ENCODE assay signal across 23 cellular contexts in genomic region chr6:45614488-45615285, GRCh38.
DNase-seq lines count a peak whose midpoint lies in the region; ATAC-seq, FAIRE-seq and TF ChIP-seq lines count a peak whose summit lies in the region.
"Had no signal": no experiment of that assay in that cellular context is flagged by ENCODE, and none has a peak within 500 bp of the region (broad histone marks: within the 10 kb centered on the region; RNA-seq: fewer than 3 reads in every experiment).

No MANE protein-coding gene starts in this region.

- ATAC-seq in K562 (no peak), GM18517 (IDR thresholded peaks at IDR 0.05; ENCODE audit: unreplicated experiment) (no peak), GM21367 (IDR thresholded peaks at IDR 0.05; ENCODE audit: unreplicated experiment) (no peak)
- ATAC-seq: effector memory CD8-positive, alpha-beta T cell had no signal

- H3K27me3 ChIP-seq in K562 (ENCODE audit: control insufficient read depth in 2 of 2, insufficient read depth in 2 of 2, low read length in 2 of 2) (peaks cover 0 to 17% of the 10 kb centered on the region in 2 experiments; a peak in 3 of 5 replicates), keratinocyte (ENCODE audit: control insufficient read depth, extremely low read depth, insufficient read depth, low read length) (no peaks in the 10 kb centered on the region)
- H3K27me3 ChIP-seq: hepatocyte, MG63, Peyer's patch had no signal

- H3K4me2 ChIP-seq in K562 (ENCODE audit: insufficient read depth, low read length) (no peak overlapping the region), keratinocyte (ENCODE audit: control insufficient read depth, extremely low read depth, insufficient read depth, low read depth, low read length) (peak overlapping the region; percentile 27)
- H3K4me2 ChIP-seq: hepatocyte, SK-N-SH had no signal

- WGBS in K562 (ENCODE audit: insufficient coverage, low coverage, missing lambda C conversion rate), result 0% methylated on average over 4 of the region's 4 CpGs

- in situ Hi-C loops in K562 (cut with MboI), result no loop called here

- H2AFZ ChIP-seq in K562 (ENCODE audit: low read depth, low read length) (no peak overlapping the region), keratinocyte (ENCODE audit: control insufficient read depth, low read length) (no peak overlapping the region)
- H2AFZ ChIP-seq: hepatocyte had no signal

- H3K9ac ChIP-seq in K562 (ENCODE audit: insufficient read depth in 1 of 2, low read depth in 2 of 2, low read length in 2 of 2), result no peak overlapping the region
- peak overlapping the region; percentile 20 for H3K9ac ChIP-seq in keratinocyte (ENCODE audit: control insufficient read depth, extremely low read depth, insufficient read depth, low read length)
- H3K9ac ChIP-seq: SK-N-SH had no signal

- H3K4me3 ChIP-seq in NB4 (ENCODE audit: low read depth, low read length) (no peak overlapping the region), K562 (no peak overlapping the region), keratinocyte (ENCODE audit: control insufficient read depth in 2 of 3, extremely low read depth in 1 of 3, insufficient read depth in 2 of 3, low read depth in 1 of 3, low read length in 3 of 3) (no peak overlapping the region)
- H3K4me3 ChIP-seq: hepatocyte, lung, MG63, Peyer's patch had no signal

- TF ChIP-seq EP300 in K562 (IDR thresholded peaks at IDR 0.05; ENCODE audit: low read length), result no peak

- H3K4me1 ChIP-seq in K562 (replicated peaks in 1 of 2; ENCODE audit: control insufficient read depth in 2 of 2, insufficient read depth in 2 of 2, low read length in 2 of 2), result no peaks in the 10 kb centered on the region
- peaks cover 22% of the 10 kb centered on the region for H3K4me1 ChIP-seq in keratinocyte (ENCODE audit: control insufficient read depth, extremely low read depth, insufficient read depth, low read length)
- H3K4me1 ChIP-seq: Peyer's patch had no signal

- DNase-seq in HPDE6-E6E7 (ENCODE audit: extremely low spot score), result peak; percentile 64
- peak; percentile 56 for DNase-seq in NB4 (ENCODE audit: low read depth)
- no peak for DNase-seq in K562 (ENCODE audit: extremely low read depth in 1 of 4, low spot score in 3 of 4)
- no peak for DNase-seq in keratinocyte (ENCODE audit: low read depth, low spot score)
- no peak for DNase-seq in NCI-H2227 treated with DMSO at 0.1 percent for 48 hours (lab: John Stamatoyannopoulos, UW)
- DNase-seq: activated CD4-positive, CD25-positive, alpha-beta regulatory T cell; activated CD8-positive, alpha-beta memory T cell treated with anti-CD3 and anti-CD28 coated beads for 24 hours; AML-193; COR-L47; effector memory CD8-positive, alpha-beta T cell; EL; HFFc6; MG63; NCI-H187; NCI-H226; Peyer's patch; SK-N-SH; stimulated activated CD4-positive, alpha-beta T cell treated with anti-CD3 and anti-CD28 coated beads, Interleukin-12 subunit alpha, Interleukin-12 subunit beta, amount 100 ng/mL, for 4 hours had no signal

- H3K9me1 ChIP-seq in K562 (ENCODE audit: control insufficient read depth, insufficient read depth, low read length) (no peaks in the 10 kb centered on the region), keratinocyte (ENCODE audit: control insufficient read depth, extremely low read depth, insufficient read depth, low read length) (no peaks in the 10 kb centered on the region)

- dilution Hi-C loops in keratinocyte (cut with MboI; ENCODE audit: extremely low pct_ligation_motif_present, low sequenced_read_pairs), result no loop called here

- H3K79me2 ChIP-seq in K562 (ENCODE audit: control insufficient read depth, insufficient read depth, low read length), result no peaks in the 10 kb centered on the region
- no peaks in the 10 kb centered on the region for H3K79me2 ChIP-seq in keratinocyte (ENCODE audit: control insufficient read depth, insufficient read depth, low read length)
- H3K79me2 ChIP-seq: hepatocyte had no signal

- H3K9me3 ChIP-seq in K562 (replicated peaks; ENCODE audit: control insufficient read depth, insufficient read depth, low read depth, low read length) (no peaks in the 10 kb centered on the region), keratinocyte (ENCODE audit: control insufficient read depth, low read depth, low read length) (no peaks in the 10 kb centered on the region)
- H3K9me3 ChIP-seq: MG63, Peyer's patch, SK-N-SH had no signal

- TF ChIP-seq RAD21 in K562 (CRISPR knock-in tag; conservative IDR thresholded peaks at IDR 0.05 in 1 of 2, IDR thresholded peaks at IDR 0.05 in 1 of 2), result no peak

- no TSS peak for BruUV-seq in K562 (replicated peaks; lab: Mats Ljungman, UMichigan)

- POLR2A ChIA-PET in K562 (lab: Yijun Ruan, JAX), result interaction anchor here (0.7 kb wide), 1 partner anchor 22 kb away, joined by 3 read pairs; no protein-coding TSS in a partner anchor

- FAIRE-seq in K562 (lab: Jason Lieb, UNC) (no peak), keratinocyte (lab: Jason Lieb, UNC) (peak; percentile 93)
- FAIRE-seq: colon had no signal

- no peak for TF ChIP-seq POLR2A in NB4 (IDR thresholded peaks at IDR 0.05; ENCODE audit: extremely low read depth, insufficient read length)
- no peak for TF ChIP-seq POLR2A in K562 (conservative IDR thresholded peaks at IDR 0.05)

- H3K36me3 ChIP-seq in K562 (ENCODE audit: control insufficient read depth, insufficient read depth, low read length) (no peaks in the 10 kb centered on the region), keratinocyte (ENCODE audit: control insufficient read depth in 2 of 2, extremely low read depth in 1 of 2, insufficient read depth in 2 of 2, low read length in 2 of 2) (no peaks in the 10 kb centered on the region)
- H3K36me3 ChIP-seq: MG63, Peyer's patch had no signal

- H4K20me1 ChIP-seq in K562 (replicated peaks; ENCODE audit: control insufficient read depth, insufficient read depth, low read length), result no peaks in the 10 kb centered on the region
- no peaks in the 10 kb centered on the region for H4K20me1 ChIP-seq in keratinocyte (ENCODE audit: control insufficient read depth, extremely low read depth, insufficient read depth, low read length)

- intact Hi-C loops in K562 (cut with micrococcal nuclease), result no loop called here

- TF ChIP-seq CTCF in NB4 (IDR thresholded peaks at IDR 0.05; ENCODE audit: low read depth, low read length) (no peak), K562 (IDR thresholded peaks at IDR 0.05 in 2 of 3, conservative IDR thresholded peaks at IDR 0.05 in 1 of 3; ENCODE audit: insufficient read depth in 2 of 3, low read depth in 1 of 3, low read length in 3 of 3) (no peak), keratinocyte (optimal IDR thresholded peaks at IDR 0.05 in 1 of 3, IDR thresholded peaks at IDR 0.05 in 1 of 3, conservative IDR thresholded peaks at IDR 0.05 in 1 of 3; ENCODE audit: extremely low read depth in 1 of 3, insufficient read depth in 2 of 3, low read length in 3 of 3) (no peak)

- CTCF ChIA-PET in K562 (lab: Yijun Ruan, JAX; ENCODE audit: low intra/inter-chr PET ratio), result no interaction called here

- no peak overlapping the region for H3K27ac ChIP-seq in K562 (ENCODE audit: extremely low read depth, low read depth, low read length)
- H3K27ac ChIP-seq in keratinocyte (ENCODE audit: control insufficient read depth, insufficient read depth, low read length), result peak overlapping the region; percentile 63
- H3K27ac ChIP-seq: hepatocyte, Peyer's patch had no signal

TF ChIP-seq in K562, 482 proteins besides CTCF, POLR2A, EP300 and RAD21 (continues in another document):
- TF ChIP-seq JUN (IDR thresholded peaks at IDR 0.05; ENCODE audit: borderline replicate concordance, low read depth, low read length), result no peak
- TF ChIP-seq JUN (CRISPR knock-in tag; IDR thresholded peaks at IDR 0.05; ENCODE audit: borderline replicate concordance), result no peak
- no peak for TF ChIP-seq REST (CRISPR knock-in tag; IDR thresholded peaks at IDR 0.05; ENCODE audit: low read depth)
- 0 out of 2 replicates have a peak, but pooled peaks have one; percentile 23 for TF ChIP-seq SPI1 (IDR thresholded peaks at IDR 0.05; ENCODE audit: borderline replicate concordance, low read depth, low read length)
- TF ChIP-seq XRCC5 (IDR thresholded peaks at IDR 0.05; ENCODE audit: low read depth, low read length), result no peak
- no peak for TF ChIP-seq COPS2 (conservative IDR thresholded peaks at IDR 0.05)
- TF ChIP-seq CREB5 (CRISPR knock-in tag; IDR thresholded peaks at IDR 0.05), result no peak

Comparison
In these comparisons a context has a peak if more than half of its experiments do, and no peak if none do; other contexts are left out.
1. DNase-seq: peak in HPDE6-E6E7 (single experiment) and NB4 (single experiment); none in K562 (0 of 4), keratinocyte (single experiment) and NCI-H2227 treated with DMSO at 0.1 percent for 48 hours (single experiment).